Comparison of ENCODE assay signal across 13 cellular contexts in genomic region chr3:101890716-101891115, GRCh38. TPM values are rescaled to one million over a fixed set of nuclear protein-coding genes. Genes with fewer than 3 reads are reported as not detected.
DNase-seq lines count a peak whose midpoint lies in the region; ATAC-seq, FAIRE-seq and TF ChIP-seq lines count a peak whose summit lies in the region.
"Had no signal": no experiment of that assay in that cellular context is flagged by ENCODE, and none has a peak within 500 bp of the region (broad histone marks: within the 10 kb centered on the region; RNA-seq: fewer than 3 reads in every experiment).

No MANE protein-coding gene starts in this region.

- no peaks in the 10 kb centered on the region for H3K4me1 Mint-ChIP-seq in GM23338

- no peaks in the 10 kb centered on the region for H3K4me1 ChIP-seq in GM23338 (ENCODE audit: insufficient read depth)
- H3K4me1 ChIP-seq in OCI-LY7 (ENCODE audit: insufficient read depth, low read length, poor library complexity, severe bottlenecking): peaks cover 23% of the 10 kb centered on the region
- H3K4me1 ChIP-seq: lower lobe of right lung had no signal

- 0 out of 2 replicates have a peak overlapping the region, but pooled peaks have one; percentile 32 for H3K27ac ChIP-seq in GM23338 (ENCODE audit: low read depth)
- no peak overlapping the region for H3K27ac ChIP-seq in OCI-LY7 (ENCODE audit: low read depth, low read length, poor library complexity, severe bottlenecking)
- H3K27ac ChIP-seq: lower lobe of right lung had no signal

- peaks cover 3% of the 10 kb centered on the region; the same call in 1 of the 2 replicates for H3F3A ChIP-seq in GM23338 (replicated peaks; ENCODE audit: low read depth)

- H3K4me3 ChIP-seq in GM23338 (no peak overlapping the region), kidney epithelial cell (ENCODE audit: low read depth, low read length) (no peak overlapping the region), OCI-LY7 (ENCODE audit: low read depth, low read length, poor library complexity, severe bottlenecking) (no peak overlapping the region)
- H3K4me3 ChIP-seq: lower lobe of right lung had no signal

- CTCF ChIA-PET in OCI-LY7 (lab: Charles Lee; ENCODE audit: unreplicated experiment) (no interaction called here), HEK293T (lab: Yijun Ruan, JAX) (interaction anchor here (1.1 to 1.2 kb wide), 2 partner anchors 10 to 28 kb away, joined by 3 to 4 read pairs; no protein-coding TSS in a partner anchor)

- H3K36me3 Mint-ChIP-seq in GM23338 (ENCODE audit: low read depth): no peaks in the 10 kb centered on the region

- no peak for ATAC-seq in GM23338
- ATAC-seq: lower lobe of right lung had no signal

- FAIRE-seq in RCC 7860 (lab: Jason Lieb, UNC): peak; percentile 62

- H3K36me3 ChIP-seq in GM23338 (ENCODE audit: insufficient read depth): no peaks in the 10 kb centered on the region
- no peaks in the 10 kb centered on the region for H3K36me3 ChIP-seq in kidney epithelial cell (ENCODE audit: control insufficient read depth, insufficient read depth, low read length)
- H3K36me3 ChIP-seq in OCI-LY7 (ENCODE audit: insufficient read depth, low read length): peaks cover 4% of the 10 kb centered on the region; the same call in 1 of the 2 replicates
- H3K36me3 ChIP-seq: lower lobe of right lung had no signal

- H3K9me2 ChIP-seq in GM23338 (ENCODE audit: insufficient read depth): 0 out of 2 replicates have a peak, but pooled peaks cover 2% of the 10 kb centered on the region
- no peaks in the 10 kb centered on the region for H3K9me2 ChIP-seq in OCI-LY7 (ENCODE audit: insufficient read depth, low read length)

- peak; percentile 28 for DNase-seq in CD1c-positive myeloid dendritic cell (ENCODE audit: extremely low spot score)
- no peak for DNase-seq in GM23338 (ENCODE audit: low spot score)
- DNase-seq in RCC 7860 (ENCODE audit: low spot score): peak; percentile 84
- peak; percentile 86 for DNase-seq in kidney epithelial cell (ENCODE audit: low read depth)
- DNase-seq in OCI-LY7 (ENCODE audit: low spot score): no peak
- DNase-seq in HEK293T (ENCODE audit: extremely low spot score): no peak
- DNase-seq in activated effector memory CD4-positive, alpha-beta T cell treated with anti-CD3 and anti-CD28 coated beads, Interleukin-2, amount 50 U/mL, for 16 hours: no peak
- DNase-seq in NCI-H1092 (lab: John Stamatoyannopoulos, UW): no peak
- DNase-seq: activated T-cell treated with anti-CD3 and anti-CD28 coated beads for 4 hours, DMS 273 treated with DMSO at 0.1 percent for 48 hours, lower lobe of right lung, substantia nigra, SW 1271 had no signal

- no peak overlapping the region for H2AFZ ChIP-seq in GM23338
- no peak overlapping the region for H2AFZ ChIP-seq in OCI-LY7 (ENCODE audit: low read length)

- no TSS peak for BruUV-seq in OCI-LY7 (replicated peaks; lab: Mats Ljungman, UMichigan)

- H3K27me3 Mint-ChIP-seq in GM23338 (ENCODE audit: insufficient read depth, low read depth, poor library complexity): no peaks in the 10 kb centered on the region

- H3K4me2 ChIP-seq in GM23338: no peak overlapping the region
- H3K4me2 ChIP-seq in OCI-LY7 (ENCODE audit: low read length): no peak overlapping the region

- H3K79me2 ChIP-seq in GM23338 (replicated peaks; ENCODE audit: insufficient read depth) (no peaks in the 10 kb centered on the region), OCI-LY7 (ENCODE audit: insufficient read depth, low read depth, low read length) (no peaks in the 10 kb centered on the region)

- H4K20me1 ChIP-seq in GM23338 (replicated peaks; ENCODE audit: insufficient read depth) (no peaks in the 10 kb centered on the region), OCI-LY7 (ENCODE audit: insufficient read depth, low read length) (no peaks in the 10 kb centered on the region)

- H3K27ac Mint-ChIP-seq in GM23338: no peak overlapping the region

- TF ChIP-seq CTCF in GM23338 (conservative IDR thresholded peaks at IDR 0.05; ENCODE audit: low read depth in 2 of 2) (no peak), kidney epithelial cell (IDR thresholded peaks at IDR 0.05; ENCODE audit: insufficient read depth, low read length, poor library complexity, severe bottlenecking) (no peak), OCI-LY7 (conservative IDR thresholded peaks at IDR 0.05; ENCODE audit: low read length) (no peak)

- POLR2A ChIA-PET in OCI-LY7 (lab: Charles Lee): interaction anchor here (0.9 to 1.8 kb wide), 3 partner anchors 9 to 86 kb away, joined by 3 to 11 read pairs (median 3); no protein-coding TSS in a partner anchor
- POLR2A ChIA-PET in HEK293T (lab: Yijun Ruan, JAX): no interaction called here

- no peak overlapping the region for H3K4me3 Mint-ChIP-seq in GM23338

- peaks cover 15% of the 10 kb centered on the region for H3K9me3 Mint-ChIP-seq in GM23338

- peaks cover 17% of the 10 kb centered on the region; the same call in 1 of the 2 replicates for H3K9me3 ChIP-seq in OCI-LY7 (ENCODE audit: low read length)
- H3K9me3 ChIP-seq: lower lobe of right lung had no signal

- H3K27me3 ChIP-seq in GM23338 (ENCODE audit: insufficient read depth): no peaks in the 10 kb centered on the region
- no peaks in the 10 kb centered on the region for H3K27me3 ChIP-seq in kidney epithelial cell (ENCODE audit: control insufficient read depth, insufficient read depth, low read length)

- intact Hi-C loops in OCI-LY7 (cut with micrococcal nuclease; ENCODE audit: unreplicated experiment): no loop called here

TF ChIP-seq in GM23338, 12 proteins besides CTCF, POLR2A, EP300 and RAD21 (continues in another document):
- no peak for TF ChIP-seq CREB1 (CRISPR knock-in tag; IDR thresholded peaks at IDR 0.05; ENCODE audit: low read depth)
- no peak for TF ChIP-seq ETS1 (IDR thresholded peaks at IDR 0.05)
- no peak for TF ChIP-seq JUNB (IDR thresholded peaks at IDR 0.05; ENCODE audit: unreplicated experiment)

TF ChIP-seq in HEK293T, 16 proteins besides CTCF, POLR2A, EP300 and RAD21:
- TF ChIP-seq BHLHE40 (IDR thresholded peaks at IDR 0.05; ENCODE audit: borderline replicate concordance) (no peak), ARNT (IDR thresholded peaks at IDR 0.05) (no peak), FOXA1 (IDR thresholded peaks at IDR 0.05) (no peak), FOXM1 (IDR thresholded peaks at IDR 0.05; ENCODE audit: borderline replicate concordance) (no peak), ZNF384 (IDR thresholded peaks at IDR 0.05) (no peak), NFRKB (IDR thresholded peaks at IDR 0.05) (no peak)

RNA-seq across cellular contexts. Expression of gene NFKBIZ, which starts 41.4 kb away (rescaled TPM):
- 13.1 and 18.2 TPM in 2 replicates for total RNA-seq in GM23338 (2014; rRNA removed; shearing (Covaris generic))
- 14.1 TPM in 2 replicates for polyA plus RNA-seq in GM23338 (2016; fragmentation: Nextera tagmentation; extraction: Ambion mirVana)
- total RNA-seq in kidney epithelial cell (76.4 and 91.6 TPM in 2 replicates), OCI-LY7 (2022) (26.6 and 33.3 TPM in 2 replicates)
- total RNA-seq in OCI-LY7 (2014; rRNA removed; shearing (Covaris generic)): 11.8 and 14.1 TPM in 2 replicates

Comparison
In these comparisons a context has a peak if more than half of its experiments do, and no peak if none do; other contexts are left out.
1. DNase-seq: peak in CD1c-positive myeloid dendritic cell (single experiment), RCC 7860 (single experiment) and kidney epithelial cell (single experiment); none in GM23338 (single experiment), OCI-LY7 (single experiment), HEK293T (single experiment), activated effector memory CD4-positive, alpha-beta T cell treated with anti-CD3 and anti-CD28 coated beads, Interleukin-2, amount 50 U/mL, for 16 hours (single experiment) and NCI-H1092 (single experiment).